8 cellular contexts compared by ENCODE assay signal in the genomic region with DNA sequence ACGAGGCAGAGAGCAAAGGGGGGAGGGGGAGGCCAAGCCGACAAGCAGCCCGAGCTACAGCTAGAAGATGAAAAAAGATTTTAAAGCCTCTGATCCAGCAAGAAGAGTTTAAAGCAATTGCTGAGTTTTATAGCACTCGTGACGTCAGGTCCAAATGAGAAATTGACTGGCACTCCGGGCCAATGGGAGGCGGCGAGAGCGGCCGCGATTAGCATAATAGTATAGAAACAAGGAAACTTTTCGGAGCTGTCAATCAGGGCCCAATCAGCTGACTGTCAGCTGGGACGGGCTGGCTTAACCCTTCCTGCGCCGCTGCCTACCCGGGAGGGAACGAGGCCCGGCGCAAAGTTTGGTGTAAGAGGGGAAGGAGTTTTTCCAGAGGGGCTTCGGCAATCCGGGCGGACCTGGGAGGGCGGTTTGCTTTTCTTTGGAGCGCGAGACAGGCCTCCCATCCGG. TPM values are rescaled to one million over a fixed set of nuclear protein-coding genes. Genes with fewer than 3 reads are reported as not detected.
DNase-seq lines count a peak whose midpoint lies in the region; ATAC-seq and TF ChIP-seq lines count a peak whose summit lies in the region.

MAF (minus strand) TSS at position 102 of the 456 bp plus-strand sequence. CDS start 835 bp downstream, outside the sequence.

- intact Hi-C loops in dendritic cell treated with granulocyte-macrophage colony-stimulating factor and Interleukin-4, amounts not matched to agents 40 ng/mL and 50 ng/mL, for 4 days (cut with micrococcal nuclease) = loop anchor here (1.0 to 10.0 kb wide), 10 partner anchors 149 to 1098 kb away; no protein-coding TSS in a partner anchor

- DNase-seq in AG04449 (ENCODE audit: low read depth, low spot score) (no peak), H7 (peak; percentile 91), NCI-H345 (lab: John Stamatoyannopoulos, UW) (peak; percentile 85)
- DNase-seq in activated CD4-positive, alpha-beta memory T cell treated with anti-CD3 and anti-CD28 coated beads, Interleukin-2, amount 10 ng/mL, durations not matched to agents 7 days and 5 days = peak; percentile 96
- peak; percentile 69 to 74 for DNase-seq in stimulated activated CD4-positive, alpha-beta T cell treated with anti-CD3 and anti-CD28 coated beads, Interleukin-15, amount 100 ng/mL, for 1 hour (ENCODE audit: low read depth in 1 of 2, low spot score in 1 of 2)

- H3K4me3 ChIP-seq in AG04449 (ENCODE audit: low read depth, low read length) = peak within 1 kb of the TSS; percentile 28
- peak within 1 kb of the TSS; percentile 63 for H3K4me3 ChIP-seq in H7 (ENCODE audit: insufficient read depth, low read depth, low read length)

- no peaks in the 10 kb centered on the region for H3K27me3 Mint-ChIP-seq in activated CD4-positive, alpha-beta memory T cell treated with anti-CD3 and anti-CD28 coated beads, Interleukin-2, amount 10 ng/mL, durations not matched to agents 7 days and 5 days
- peaks cover 16% of the 10 kb centered on the region for H3K27me3 Mint-ChIP-seq in dendritic cell treated with granulocyte-macrophage colony-stimulating factor and Interleukin-4, amounts not matched to agents 40 ng/mL and 50 ng/mL, for 4 days

- no peak for TF ChIP-seq CTCF in AG04449 (IDR thresholded peaks at IDR 0.05; ENCODE audit: insufficient read depth, low read length, missing control alignments)

- H3K36me3 Mint-ChIP-seq in activated CD4-positive, alpha-beta memory T cell treated with anti-CD3 and anti-CD28 coated beads, Interleukin-2, amount 10 ng/mL, durations not matched to agents 7 days and 5 days (ENCODE audit: low read depth) = peaks cover 42% of the 10 kb centered on the region
- H3K36me3 Mint-ChIP-seq in dendritic cell treated with granulocyte-macrophage colony-stimulating factor and Interleukin-4, amounts not matched to agents 40 ng/mL and 50 ng/mL, for 4 days (ENCODE audit: low read depth) = peaks cover 73% of the 10 kb centered on the region

- H3K4me3 Mint-ChIP-seq in activated CD4-positive, alpha-beta memory T cell treated with anti-CD3 and anti-CD28 coated beads, Interleukin-2, amount 10 ng/mL, durations not matched to agents 7 days and 5 days = peak within 1 kb of the TSS; percentile 97
- H3K4me3 Mint-ChIP-seq in dendritic cell treated with granulocyte-macrophage colony-stimulating factor and Interleukin-4, amounts not matched to agents 40 ng/mL and 50 ng/mL, for 4 days = peak within 1 kb of the TSS; percentile 95

- POLR2A ChIA-PET in AG04449 (lab: Yijun Ruan, JAX) = no interaction called here
- POLR2A ChIA-PET in activated CD4-positive, alpha-beta memory T cell treated with anti-CD3 and anti-CD28 coated beads, Interleukin-2, amount 10 ng/mL, durations not matched to agents 7 days and 5 days (lab: Charles Lee) = interaction anchor here (0.6 to 6.3 kb wide), 50 partner anchors 8 to 896 kb away, joined by 3 to 202 read pairs (median 6); no protein-coding TSS in a partner anchor

- peak within 1 kb of the TSS; percentile 95 for H3K27ac ChIP-seq in layer of hippocampus (ENCODE audit: low read depth, low read length)

- peak within 1 kb of the TSS; percentile 100 for H3K27ac Mint-ChIP-seq in activated CD4-positive, alpha-beta memory T cell treated with anti-CD3 and anti-CD28 coated beads, Interleukin-2, amount 10 ng/mL, durations not matched to agents 7 days and 5 days
- peak within 1 kb of the TSS; percentile 94 for H3K27ac Mint-ChIP-seq in dendritic cell treated with granulocyte-macrophage colony-stimulating factor and Interleukin-4, amounts not matched to agents 40 ng/mL and 50 ng/mL, for 4 days

- peaks cover 19% of the 10 kb centered on the region for H3K27me3 ChIP-seq in H7 (ENCODE audit: control insufficient read depth, insufficient read depth, low read length)
- no peaks in the 10 kb centered on the region for H3K27me3 ChIP-seq in layer of hippocampus (ENCODE audit: control insufficient read depth, insufficient read depth, low read length)

- H3K9me3 Mint-ChIP-seq in activated CD4-positive, alpha-beta memory T cell treated with anti-CD3 and anti-CD28 coated beads, Interleukin-2, amount 10 ng/mL, durations not matched to agents 7 days and 5 days = no peaks in the 10 kb centered on the region
- H3K9me3 Mint-ChIP-seq in dendritic cell treated with granulocyte-macrophage colony-stimulating factor and Interleukin-4, amounts not matched to agents 40 ng/mL and 50 ng/mL, for 4 days = no peaks in the 10 kb centered on the region

- H3K36me3 ChIP-seq in H7 (replicated peaks; ENCODE audit: control insufficient read depth, insufficient read depth, low read length) = no peaks in the 10 kb centered on the region

- no peak for ATAC-seq in GM21619 (IDR thresholded peaks at IDR 0.05; ENCODE audit: unreplicated experiment)

- peaks cover 34% of the 10 kb centered on the region for H3K4me1 Mint-ChIP-seq in activated CD4-positive, alpha-beta memory T cell treated with anti-CD3 and anti-CD28 coated beads, Interleukin-2, amount 10 ng/mL, durations not matched to agents 7 days and 5 days
- peaks cover 39% of the 10 kb centered on the region for H3K4me1 Mint-ChIP-seq in dendritic cell treated with granulocyte-macrophage colony-stimulating factor and Interleukin-4, amounts not matched to agents 40 ng/mL and 50 ng/mL, for 4 days (ENCODE audit: low read depth)

- CTCF ChIA-PET in AG04449 (lab: Yijun Ruan, JAX) = interaction anchor here (1.3 to 3.4 kb wide), 4 partner anchors 22 to 1479 kb away, joined by 3 to 12 read pairs (median 8); no protein-coding TSS in a partner anchor
- CTCF ChIA-PET in activated CD4-positive, alpha-beta memory T cell treated with anti-CD3 and anti-CD28 coated beads, Interleukin-2, amount 10 ng/mL, durations not matched to agents 7 days and 5 days (lab: Charles Lee) = interaction anchor here (0.8 to 3.9 kb wide), 16 partner anchors 17 to 926 kb away, joined by 3 to 22 read pairs (median 5); no protein-coding TSS in a partner anchor

RNA-seq across cellular contexts. Expression of gene MAF, which starts in this region (rescaled TPM):
- 1.9 and 5.4 TPM in 2 replicates for total RNA-seq in H7 (2014; rRNA removed; shearing (Covaris generic))
- 100 to 1,000 TPM; 279 to 281 TPM for total RNA-seq in activated CD4-positive, alpha-beta memory T cell treated with anti-CD3 and anti-CD28 coated beads, Interleukin-2, amount 10 ng/mL, durations not matched to agents 7 days and 5 days

Comparison
In these comparisons a context has a peak if more than half of its experiments do, and no peak if none do; other contexts are left out.
1. RNA of gene MAF (total RNA-seq): 279 to 281 TPM in activated CD4-positive, alpha-beta memory T cell treated with anti-CD3 and anti-CD28 coated beads, Interleukin-2, amount 10 ng/mL, durations not matched to agents 7 days and 5 days; 1.9 to 5.4 TPM in H7; every median in the first group is over 10 times any median in the second.